34 cellular contexts compared by ENCODE assay signal in the genomic region with DNA sequence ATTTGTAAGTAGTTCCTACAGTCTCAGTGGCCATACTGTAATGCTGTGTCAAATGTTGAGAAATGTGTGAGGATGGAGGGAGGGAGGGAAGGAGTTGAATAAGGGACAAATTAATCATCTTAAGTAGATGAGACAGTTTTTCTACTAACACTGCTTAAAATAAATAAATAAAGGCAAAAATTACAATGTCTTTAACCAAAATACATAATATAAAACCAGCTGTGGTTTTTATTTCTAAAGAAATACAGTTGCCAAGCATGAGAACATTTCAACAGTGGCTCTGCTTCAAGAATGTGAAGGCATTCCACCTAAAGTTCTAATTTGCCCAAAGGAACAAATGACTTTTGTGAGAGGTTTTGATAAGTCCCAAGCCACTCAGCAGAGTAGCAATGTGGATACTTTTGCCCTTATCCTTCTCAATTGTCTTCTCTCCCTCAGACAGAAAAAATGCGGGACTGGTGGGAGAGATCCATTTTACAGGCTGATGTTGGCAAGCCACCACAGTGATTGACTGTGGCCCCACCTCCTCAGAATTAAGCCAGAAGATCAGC.
DNase-seq lines count a peak whose midpoint lies in the region; ATAC-seq, FAIRE-seq and TF ChIP-seq lines count a peak whose summit lies in the region.
"Had no signal": no experiment of that assay in that cellular context is flagged by ENCODE, and none has a peak within 500 bp of the region (broad histone marks: within the 10 kb centered on the region; RNA-seq: fewer than 3 reads in every experiment).

No MANE protein-coding gene starts in this region.

- H3K4me3 ChIP-seq in esophagus muscularis mucosa: no peak overlapping the region
- no peak overlapping the region for H3K4me3 ChIP-seq in lung
- no peak overlapping the region for H3K4me3 ChIP-seq in effector memory CD4-positive, alpha-beta T cell (ENCODE audit: insufficient read depth, low read depth, low read length, poor library complexity, severe bottlenecking)
- H3K4me3 ChIP-seq: cardiac muscle cell, coronary artery, esophagus squamous epithelium, GM23338, mucosa of descending colon, right atrium auricular region, upper lobe of right lung had no signal

- 33% methylated on average over 1 of the region's 1 CpG for WGBS in esophagus muscularis mucosa
- 65 to 91% methylated on average over 1 of the region's 1 CpG for WGBS in lung, 2 donors

- FAIRE-seq in D721Med (lab: Jason Lieb, UNC): no peak
- FAIRE-seq: keratinocyte had no signal

- TF ChIP-seq POLR2A in esophagus muscularis mucosa (IDR thresholded peaks at IDR 0.05; ENCODE audit: low read depth): no peak

- ATAC-seq in lung (ENCODE audit: insufficient read depth, low FRiP score): peak; percentile 56
- ATAC-seq: activated CD8-positive, alpha-beta memory T cell treated with anti-CD3 and anti-CD28 coated beads, Interleukin-2, amount 10 ng/mL, durations not matched to agents 7 days and 5 days; GM23338; mucosa of descending colon; stimulated activated effector memory CD8-positive, alpha-beta T cell treated with anti-CD3 and anti-CD28 coated beads, Interleukin-12 subunit alpha, Interleukin-12 subunit beta, amount 100 ng/mL, for 72 hours; upper lobe of right lung; WTC11 had no signal

- DNase-seq in NCI-H82 (lab: John Stamatoyannopoulos, UW) (peak; percentile 4), NCI-H82 treated with DMSO at 0.1 percent for 48 hours (lab: John Stamatoyannopoulos, UW; ENCODE audit: unreplicated experiment) (no peak), esophagus muscularis mucosa (ENCODE audit: extremely low spot score) (no peak), lung (ENCODE audit: low spot score) (no peak), D721Med (ENCODE audit: insufficient read length, low spot score) (no peak), NCI-H2196 treated with DMSO at 0.1 percent for 48 hours (lab: John Stamatoyannopoulos, UW; ENCODE audit: unreplicated experiment) (no peak), NCI-H748 treated with DMSO at 0.1 percent for 48 hours (lab: John Stamatoyannopoulos, UW) (no peak)
- DNase-seq in effector memory CD4-positive, alpha-beta T cell: no peak
- DNase-seq: activated CD4-positive, alpha-beta T cell treated with anti-CD3 and anti-CD28 coated beads, Interleukin-2, amount 10 ng/mL, durations not matched to agents 7 days and 5 days; activated CD8-positive, alpha-beta memory T cell treated with anti-CD3 and anti-CD28 coated beads, Interleukin-2, amount 10 ng/mL, durations not matched to agents 7 days and 5 days; activated naive CD4-positive, alpha-beta T cell treated with anti-CD3 and anti-CD28 coated beads, Interleukin-2, amount 10 ng/mL, durations not matched to agents 7 days and 5 days; CD4-positive, alpha-beta T cell; DMS 273 treated with DMSO at 0.1 percent for 48 hours; esophagus squamous epithelium; KG1; mucosa of descending colon; NCI-H1436 treated with DMSO at 0.1 percent for 48 hours; NCI-H2107; NCI-H510A treated with DMSO at 0.1 percent for 48 hours; SHP77; stimulated activated CD4-positive, alpha-beta T cell treated with anti-CD3 and anti-CD28 coated beads, Interleukin-12 subunit alpha, Interleukin-12 subunit beta, amount 100 ng/mL, for 4 hours; stimulated activated CD4-positive, alpha-beta T cell treated with anti-CD3 and anti-CD28 coated beads, Interleukin-4, amount 100 ng/mL, for 24 hours; substantia nigra; T1000; upper lobe of right lung had no signal

- H3K36me3 ChIP-seq in esophagus muscularis mucosa: no peaks in the 10 kb centered on the region
- no peaks in the 10 kb centered on the region for H3K36me3 ChIP-seq in lung (ENCODE audit: control insufficient read depth in 2 of 2, insufficient read depth in 2 of 2, low read length in 2 of 2)
- no peaks in the 10 kb centered on the region for H3K36me3 ChIP-seq in effector memory CD4-positive, alpha-beta T cell (ENCODE audit: control insufficient read depth, insufficient read depth, low read length)
- H3K36me3 ChIP-seq: cardiac muscle cell, esophagus squamous epithelium, right atrium auricular region, upper lobe of right lung had no signal

- H3K4me1 ChIP-seq in esophagus muscularis mucosa (peaks cover 0 to 46% (median 32%) of the 10 kb centered on the region in 4 donors), lung (ENCODE audit: control insufficient read depth in 2 of 2, insufficient read depth in 2 of 2, low read length in 2 of 2) (peaks cover 0 to 4% of the 10 kb centered on the region in 2 donors)
- no peaks in the 10 kb centered on the region for H3K4me1 ChIP-seq in effector memory CD4-positive, alpha-beta T cell (ENCODE audit: control insufficient read depth, insufficient read depth, low read length, poor library complexity, severe bottlenecking)
- H3K4me1 ChIP-seq: parathyroid adenoma, right atrium auricular region had no signal

- TF ChIP-seq EP300 in esophagus muscularis mucosa (IDR thresholded peaks at IDR 0.05): no peak

- intact Hi-C loops in esophagus muscularis mucosa (cut with DNase I): no loop called here

- H3K27ac ChIP-seq in esophagus muscularis mucosa (replicated peaks in 1 of 4) (peak overlapping the region in 3 of 4 donors; percentile 51 to 56 (median 51)), lung (ENCODE audit: low read depth in 1 of 2, low read length in 1 of 2) (no peak overlapping the region)
- H3K27ac ChIP-seq in effector memory CD4-positive, alpha-beta T cell (ENCODE audit: insufficient read depth, low read length, poor library complexity, severe bottlenecking): no peak overlapping the region
- H3K27ac ChIP-seq: 22Rv1, cardiac muscle cell, coronary artery, parathyroid adenoma, right atrium auricular region, upper lobe of right lung had no signal

- H3K27me3 ChIP-seq in esophagus muscularis mucosa (no peaks in the 10 kb centered on the region), lung (ENCODE audit: control insufficient read depth, insufficient read depth) (no peaks in the 10 kb centered on the region)
- no peaks in the 10 kb centered on the region for H3K27me3 ChIP-seq in effector memory CD4-positive, alpha-beta T cell (replicated peaks; ENCODE audit: control insufficient read depth, insufficient read depth, low read length, poor library complexity, severe bottlenecking)
- H3K27me3 ChIP-seq: cardiac muscle cell, esophagus squamous epithelium, right atrium auricular region, upper lobe of right lung had no signal

- H3K9me3 ChIP-seq in esophagus muscularis mucosa (no peaks in the 10 kb centered on the region), lung (ENCODE audit: control insufficient read depth in 2 of 2, insufficient read depth in 1 of 2, low read length in 1 of 2) (no peaks in the 10 kb centered on the region)
- H3K9me3 ChIP-seq in effector memory CD4-positive, alpha-beta T cell (ENCODE audit: control insufficient read depth, low read length): no peaks in the 10 kb centered on the region
- H3K9me3 ChIP-seq: esophagus squamous epithelium, mucosa of descending colon, right atrium auricular region, upper lobe of right lung had no signal

- TF ChIP-seq CTCF in esophagus muscularis mucosa (IDR thresholded peaks at IDR 0.05) (no peak), lung (IDR thresholded peaks at IDR 0.05; ENCODE audit: control extremely low read depth, extremely low read depth) (no peak), D721Med (IDR thresholded peaks at IDR 0.05; ENCODE audit: insufficient read depth, missing control alignments) (no peak)

Comparison
In these comparisons a context has a peak if more than half of its experiments do, and no peak if none do; other contexts are left out.
1. H3K27ac ChIP-seq: peak in esophagus muscularis mucosa (3 of 4); none in lung (0 of 2) and effector memory CD4-positive, alpha-beta T cell (single experiment).